8 cellular contexts compared by ENCODE assay signal in the genomic region with DNA sequence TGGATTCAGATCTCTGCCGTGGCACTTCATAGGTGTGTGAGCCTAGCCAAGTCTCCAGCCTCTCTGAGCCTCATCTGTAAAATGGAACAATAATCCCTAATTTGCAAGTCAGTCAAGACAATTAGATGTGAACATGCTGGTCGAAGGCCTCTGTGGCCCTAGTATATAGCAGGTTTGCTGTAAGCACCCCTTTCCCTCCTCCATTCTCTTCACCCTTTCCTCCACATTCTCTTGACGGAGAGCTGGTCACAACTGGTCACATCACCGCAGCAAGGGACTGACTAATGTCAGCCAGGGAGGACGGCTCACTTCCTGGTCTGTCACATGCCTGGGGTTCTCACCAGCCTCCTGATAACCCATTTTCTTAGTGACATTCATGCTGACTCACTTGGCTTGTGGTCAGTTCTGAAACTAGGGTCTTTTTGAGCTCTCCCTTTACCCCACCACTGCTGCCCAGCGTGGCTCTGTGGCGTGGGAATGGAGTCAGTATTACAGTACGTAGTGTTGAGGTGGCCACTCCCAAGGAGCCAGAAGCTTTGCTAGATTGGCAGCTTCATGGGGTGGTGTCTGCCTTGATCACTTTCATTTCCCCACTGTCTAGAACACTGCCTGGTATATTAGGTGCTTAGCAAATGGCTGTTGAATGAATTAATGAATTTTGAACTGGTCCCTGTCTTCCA. TPM values are rescaled to one million over a fixed set of nuclear protein-coding genes. Genes with fewer than 3 reads are reported as not detected.
A peak's percentile ranks its signal among the peaks of the same experiment; 100 is the strongest.
DNase-seq lines count a peak whose midpoint lies in the region; ATAC-seq and TF ChIP-seq lines count a peak whose summit lies in the region.

No MANE protein-coding gene starts in this region.

- peak; percentile 87 for ATAC-seq in GM18511 (IDR thresholded peaks at IDR 0.05; ENCODE audit: unreplicated experiment)
- ATAC-seq in HCT116 = no peak; the same call in 1 of the 2 replicates
- ATAC-seq in Panc1 = peak; percentile 68
- peak; percentile 89 for ATAC-seq in stimulated activated naive CD8-positive, alpha-beta T cell treated with anti-CD3 and anti-CD28 coated beads, Interleukin-15, amount 100 ng/mL, for 72 hours

- RAD21 ChIA-PET in HCT116 (lab: Charles Lee; ENCODE audit: low non-redundant PET in 1 of 2, low total read pairs in 2 of 2, uncharacterized antibody in 2 of 2, unreplicated experiment in 2 of 2) = no interaction called here

- H3K79me2 ChIP-seq in HCT116 (ENCODE audit: insufficient read depth, low read length) = no peaks in the 10 kb centered on the region; the same call in 1 of the 2 replicates

- no peak overlapping the region for H3K9ac ChIP-seq in HCT116 (ENCODE audit: low read length)

- CTCF ChIA-PET in HCT116 (lab: Charles Lee) (interaction anchor here (1.5 kb wide), 1 partner anchor 167 kb away, joined by 4 read pairs; no protein-coding TSS in a partner anchor), Panc1 (lab: Charles Lee) (no interaction called here), A673 (lab: Charles Lee) (no interaction called here)

- H3K36me3 ChIP-seq in HCT116 (ENCODE audit: control insufficient read depth in 1 of 2, insufficient read depth in 2 of 2, low read length in 2 of 2) (no peaks in the 10 kb centered on the region), Panc1 (ENCODE audit: control insufficient read depth, insufficient read depth, low read length) (no peaks in the 10 kb centered on the region), A673 (ENCODE audit: insufficient read depth, low read length, poor library complexity, severe bottlenecking) (no peaks in the 10 kb centered on the region)

- H3K9me2 ChIP-seq in HCT116 (ENCODE audit: insufficient read depth) = no peaks in the 10 kb centered on the region

- H3K4me3 ChIP-seq in HCT116 (replicated peaks in 1 of 2; ENCODE audit: low read depth in 1 of 2, low read length in 2 of 2) = no peak overlapping the region
- H3K4me3 ChIP-seq in Panc1 (ENCODE audit: low read depth in 2 of 2, low read length in 2 of 2) = no peak overlapping the region
- H3K4me3 ChIP-seq in A673 (ENCODE audit: low read depth, low read length, poor library complexity, severe bottlenecking) = no peak overlapping the region

- TF ChIP-seq POLR2A in HCT116 (IDR thresholded peaks at IDR 0.05; ENCODE audit: borderline replicate concordance, extremely low read depth, insufficient read depth, insufficient read length) = no peak

- no peaks in the 10 kb centered on the region for H4K20me1 ChIP-seq in HCT116 (ENCODE audit: insufficient read depth)

- H3K27ac Mint-ChIP-seq in stimulated activated naive CD8-positive, alpha-beta T cell treated with anti-CD3 and anti-CD28 coated beads, Interleukin-15, amount 100 ng/mL, for 72 hours = no peak overlapping the region

- POLR2A ChIA-PET in HCT116 (lab: Charles Lee) (no interaction called here), Panc1 (lab: Charles Lee) (no interaction called here), A673 (lab: Charles Lee; ENCODE audit: low non-redundant PET) (interaction anchor here (0.5 kb wide), 1 partner anchor 58 kb away, joined by 3 read pairs; no protein-coding TSS in a partner anchor)

- no peaks in the 10 kb centered on the region for H3K9me3 Mint-ChIP-seq in stimulated activated naive CD8-positive, alpha-beta T cell treated with anti-CD3 and anti-CD28 coated beads, Interleukin-15, amount 100 ng/mL, for 72 hours

- H3K9me3 ChIP-seq in HCT116 (ENCODE audit: control insufficient read depth in 1 of 2, insufficient read depth in 1 of 2, low read depth in 1 of 2, low read length in 2 of 2) = no peaks in the 10 kb centered on the region
- peaks cover 3% of the 10 kb centered on the region; the same call in 1 of the 2 replicates for H3K9me3 ChIP-seq in Panc1 (ENCODE audit: control insufficient read depth, insufficient read depth, low read depth, low read length)
- H3K9me3 ChIP-seq in A673 (ENCODE audit: low read depth, low read length, poor library complexity, severe bottlenecking) = no peaks in the 10 kb centered on the region

- H3K27me3 Mint-ChIP-seq in stimulated activated naive CD8-positive, alpha-beta T cell treated with anti-CD3 and anti-CD28 coated beads, Interleukin-15, amount 100 ng/mL, for 72 hours = no peaks in the 10 kb centered on the region

- BruUV-seq in HCT116 (replicated peaks; lab: Mats Ljungman, UMichigan) = no TSS peak
- BruUV-seq in Panc1 (replicated peaks; lab: Mats Ljungman, UMichigan) = no TSS peak
- no TSS peak for BruUV-seq in A673 (replicated peaks; lab: Mats Ljungman, UMichigan)

- DNase-seq in HCT116 (ENCODE audit: low read depth, low spot score) = peak; percentile 10
- no peak for DNase-seq in Panc1 (ENCODE audit: low read depth, low spot score)
- peak; percentile 24 for DNase-seq in foreskin melanocyte
- DNase-seq in stimulated activated naive CD8-positive, alpha-beta T cell treated with anti-CD3 and anti-CD28 coated beads, Interleukin-15, amount 100 ng/mL, for 72 hours = peak in 1 of 2 donors; percentile 49
- no peak for DNase-seq in ACHN
- no peak for DNase-seq in A673 (ENCODE audit: low spot score)
- DNase-seq in NCI-H1436 (lab: John Stamatoyannopoulos, UW) = no peak

- intact Hi-C loops in HCT116 (cut with micrococcal nuclease) (no loop called here), Panc1 (cut with micrococcal nuclease; ENCODE audit: unreplicated experiment) (no loop called here), A673 (cut with micrococcal nuclease; ENCODE audit: unreplicated experiment) (no loop called here)

- TF ChIP-seq CTCF in HCT116 (IDR thresholded peaks at IDR 0.05 in 2 of 3, conservative IDR thresholded peaks at IDR 0.05 in 1 of 3; ENCODE audit: borderline replicate concordance in 1 of 3, insufficient read depth in 1 of 3, low read depth in 2 of 3, low read length in 2 of 3) = no peak
- no peak for TF ChIP-seq CTCF in Panc1 (IDR thresholded peaks at IDR 0.05)
- no peak for TF ChIP-seq CTCF in A673 (conservative IDR thresholded peaks at IDR 0.05; ENCODE audit: low read depth, low read length)

- peaks cover 35% of the 10 kb centered on the region for H3K4me1 Mint-ChIP-seq in stimulated activated naive CD8-positive, alpha-beta T cell treated with anti-CD3 and anti-CD28 coated beads, Interleukin-15, amount 100 ng/mL, for 72 hours

- H3K27me3 ChIP-seq in HCT116 (ENCODE audit: insufficient read depth, low read length) (no peaks in the 10 kb centered on the region), Panc1 (ENCODE audit: control insufficient read depth, insufficient read depth, low read length) (no peaks in the 10 kb centered on the region), A673 (replicated peaks; ENCODE audit: insufficient read depth, low read depth, low read length, poor library complexity) (no peaks in the 10 kb centered on the region)

- in situ Hi-C loops in Panc1 (cut with HindIII; ENCODE audit: low pct_unique_long_range_greater_than_20kb, low sequenced_read_pairs) (no loop called here), ACHN (cut with HindIII; ENCODE audit: low pct_ligation_motif_present, low pct_unique_long_range_greater_than_20kb, low sequenced_read_pairs) (no loop called here)

- peak overlapping the region; percentile 47 for H3K4me2 ChIP-seq in HCT116 (ENCODE audit: low read length)

- H3K4me1 ChIP-seq in HCT116 (ENCODE audit: control insufficient read depth in 1 of 2, insufficient read depth in 2 of 2, low read length in 2 of 2) = peaks cover 0 to 10% of the 10 kb centered on the region in 2 experiments; a peak in 2 of 4 replicates
- H3K4me1 ChIP-seq in Panc1 (ENCODE audit: control insufficient read depth, insufficient read depth, low read length) = peaks cover 25% of the 10 kb centered on the region
- no peaks in the 10 kb centered on the region for H3K4me1 ChIP-seq in A673 (ENCODE audit: insufficient read depth, low read length, poor library complexity, severe bottlenecking)

- no peak overlapping the region for H3K27ac ChIP-seq in HCT116 (ENCODE audit: low read depth, low read length)
- H3K27ac ChIP-seq in Panc1 (ENCODE audit: low read length) = peak overlapping the region; percentile 62
- no peak overlapping the region for H3K27ac ChIP-seq in A673 (ENCODE audit: low read depth, low read length, poor library complexity, severe bottlenecking)

- no peak overlapping the region for H3K4me3 Mint-ChIP-seq in stimulated activated naive CD8-positive, alpha-beta T cell treated with anti-CD3 and anti-CD28 coated beads, Interleukin-15, amount 100 ng/mL, for 72 hours

- no peak for TF ChIP-seq RAD21 in HCT116 (IDR thresholded peaks at IDR 0.05; ENCODE audit: low read depth)

- no peak overlapping the region for H2AFZ ChIP-seq in HCT116 (ENCODE audit: low read depth, low read length, poor library complexity, severe bottlenecking)

TF ChIP-seq in HCT116, 20 proteins besides CTCF, POLR2A, EP300 and RAD21 (continues in another document):
- no peak for TF ChIP-seq ZFX (IDR thresholded peaks at IDR 0.05)
- no peak for TF ChIP-seq YY1 (IDR thresholded peaks at IDR 0.05; ENCODE audit: extremely low read depth, insufficient replicate concordance, low read depth, low read length)
- no peak for TF ChIP-seq EZH2 (IDR thresholded peaks at IDR 0.05)
- TF ChIP-seq, protein P1, sequence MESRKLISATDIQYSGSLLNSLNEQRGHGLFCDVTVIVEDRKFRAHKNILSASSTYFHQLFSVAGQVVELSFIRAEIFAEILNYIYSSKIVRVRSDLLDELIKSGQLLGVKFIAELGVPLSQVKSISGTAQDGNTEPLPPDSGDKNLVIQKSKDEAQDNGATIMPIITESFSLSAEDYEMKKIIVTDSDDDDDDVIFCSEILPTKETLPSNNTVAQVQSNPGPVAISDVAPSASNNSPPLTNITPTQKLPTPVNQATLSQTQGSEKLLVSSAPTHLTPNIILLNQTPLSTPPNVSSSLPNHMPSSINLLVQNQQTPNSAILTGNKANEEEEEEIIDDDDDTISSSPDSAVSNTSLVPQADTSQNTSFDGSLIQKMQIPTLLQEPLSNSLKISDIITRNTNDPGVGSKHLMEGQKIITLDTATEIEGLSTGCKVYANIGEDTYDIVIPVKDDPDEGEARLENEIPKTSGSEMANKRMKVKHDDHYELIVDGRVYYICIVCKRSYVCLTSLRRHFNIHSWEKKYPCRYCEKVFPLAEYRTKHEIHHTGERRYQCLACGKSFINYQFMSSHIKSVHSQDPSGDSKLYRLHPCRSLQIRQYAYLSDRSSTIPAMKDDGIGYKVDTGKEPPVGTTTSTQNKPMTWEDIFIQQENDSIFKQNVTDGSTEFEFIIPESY (IDR thresholded peaks at IDR 0.05; ENCODE audit: extremely low read depth, insufficient replicate concordance, low read length) = no peak
- TF ChIP-seq SRF (IDR thresholded peaks at IDR 0.05; ENCODE audit: low read depth) = no peak
- TF ChIP-seq CBX3 (IDR thresholded peaks at IDR 0.05; ENCODE audit: low read depth) = no peak
- no peak for TF ChIP-seq EGR1 (IDR thresholded peaks at IDR 0.05; ENCODE audit: low read depth)
- no peak for TF ChIP-seq SIN3A (IDR thresholded peaks at IDR 0.05; ENCODE audit: low read depth)

RNA-seq across cellular contexts. Expression of a gene that starts 47.8 kb away (rescaled TPM):
- total RNA-seq in HCT116 (2021; ENCODE audit: unreplicated experiment) = 73.3 TPM
- polyA plus RNA-seq in HCT116 (2012) = 85.5 and 90.7 TPM in 2 replicates
- total RNA-seq in Panc1 (2021; ENCODE audit: unreplicated experiment) = 206 TPM
- 419 TPM for polyA plus RNA-seq in Panc1 (2012; ENCODE audit: insufficient read length)
- total RNA-seq in A673 (2021) = 44.2 and 48.7 TPM in 2 replicates

Comparison
In these comparisons a context has a peak if more than half of its experiments do, and no peak if none do; other contexts are left out.
1. DNase-seq: peak in HCT116 (single experiment) and foreskin melanocyte (single experiment); none in Panc1 (single experiment), ACHN (single experiment), A673 (single experiment) and NCI-H1436 (single experiment).